ENCODE assay signal across 17 cellular contexts in genomic region chr9:94993821-94994165, GRCh38.
"Had no signal": no experiment of that assay in that cellular context is flagged by ENCODE, and none has a peak within 500 bp of the region (broad histone marks: within the 10 kb centered on the region; RNA-seq: fewer than 3 reads in every experiment).

No MANE protein-coding gene starts in this region.

- H3K9me3 ChIP-seq: adrenal gland, colonic mucosa, mucosa of descending colon, neutrophil had no signal

- H3K4me1 ChIP-seq: colonic mucosa, foreskin keratinocyte had no signal

- DNase-seq: activated CD4-positive, alpha-beta T cell treated with anti-CD3 and anti-CD28 coated beads for 36 hours; activated CD8-positive, alpha-beta T cell treated with anti-CD3 and anti-CD28 coated beads for 36 hours; activated effector memory CD4-positive, alpha-beta T cell treated with anti-CD3 and anti-CD28 coated beads, Interleukin-2, amount 50 U/mL, for 16 hours; activated T-cell treated with anti-CD3 and anti-CD28 coated beads, Interleukin-2, amount 50 U/mL, for 48 hours; central memory CD4-positive, alpha-beta T cell; colonic mucosa; effector CD4-positive, alpha-beta T cell; foreskin keratinocyte; immature natural killer cell; mammary epithelial cell; mucosa of descending colon; naive thymus-derived CD4-positive, alpha-beta T cell; posterior cingulate gyrus; stimulated activated naive CD8-positive, alpha-beta T cell treated with anti-CD3 and anti-CD28 coated beads, Interleukin-15, Interleukin-2, amounts not matched to agents 100 U/mL and 50 U/mL, for 24 hours; T-helper 2 cell had no signal

- H3K27me3 ChIP-seq: adrenal gland, colonic mucosa, foreskin keratinocyte, neutrophil had no signal

- ATAC-seq: activated CD4-positive, alpha-beta T cell treated with anti-CD3 and anti-CD28 coated beads for 36 hours; activated CD8-positive, alpha-beta T cell treated with anti-CD3 and anti-CD28 coated beads for 36 hours; foreskin keratinocyte; mucosa of descending colon; naive thymus-derived CD4-positive, alpha-beta T cell; stimulated activated naive CD8-positive, alpha-beta T cell treated with anti-CD3 and anti-CD28 coated beads, Interleukin-15, Interleukin-2, amounts not matched to agents 100 U/mL and 50 U/mL, for 24 hours had no signal

- H3K27ac ChIP-seq: colonic mucosa, foreskin keratinocyte, neutrophil had no signal

- H3K4me3 ChIP-seq: adrenal gland, colonic mucosa, mucosa of descending colon had no signal

- H3K36me3 ChIP-seq: adrenal gland, colonic mucosa, neutrophil had no signal
